ENCODE assay signal across 8 cellular contexts in genomic region chr22:17638432-17639237, GRCh38. TPM values are rescaled to one million over a fixed set of nuclear protein-coding genes. Genes with fewer than 3 reads are reported as not detected.
DNase-seq lines count a peak whose midpoint lies in the region; ATAC-seq and TF ChIP-seq lines count a peak whose summit lies in the region.

Gene BCL2L13 (plus strand): TSS chr22:17638757. CDS start chr22:17655712, 16,955 bp downstream.

- H3K9me3 ChIP-seq in Peyer's patch (no peaks in the 10 kb centered on the region), muscle layer of colon (ENCODE audit: low read length) (no peaks in the 10 kb centered on the region)

- H3K9ac ChIP-seq in muscle layer of colon (ENCODE audit: low read length) = peak within 1 kb of the TSS; percentile 89

- DNase-seq in DMS53 treated with DMSO at 0.1 percent for 48 hours (lab: John Stamatoyannopoulos, UW; ENCODE audit: unreplicated experiment) (peak; percentile 71), KG1 (lab: John Stamatoyannopoulos, UW) (peak; percentile 91), Peyer's patch (peak; percentile 94 to 97 (median 94))
- peak; percentile 91 to 94 for DNase-seq in activated T-cell treated with anti-CD3 and anti-CD28 coated beads, Interleukin-2, amount 50 U/mL, for 48 hours
- peak; percentile 64 to 72 for DNase-seq in stimulated activated CD8-positive, alpha-beta memory T cell treated with anti-CD3 and anti-CD28 coated beads, Interleukin-7, amount 100 ng/mL, for 1 hour (ENCODE audit: low read depth in 2 of 2)

- TF ChIP-seq POLR2A in Peyer's patch (IDR thresholded peaks at IDR 0.05) = peak; percentile 97 to 99

- peak in 2 of 6 experiments; percentile 29 to 32 for TF ChIP-seq CTCF in Peyer's patch (IDR thresholded peaks at IDR 0.05)

- H3K4me3 ChIP-seq in Peyer's patch = peak within 1 kb of the TSS; percentile 61 to 96 (median 72)
- H3K4me3 ChIP-seq in muscle layer of colon (ENCODE audit: low read depth in 1 of 2, low read length in 2 of 2) = peak within 1 kb of the TSS; percentile 75 to 86

- peak within 1 kb of the TSS; percentile 95 to 100 (median 96) for H3K27ac ChIP-seq in Peyer's patch
- H3K27ac ChIP-seq in muscle layer of colon (ENCODE audit: low read depth, low read length) = peak within 1 kb of the TSS; percentile 96

- ATAC-seq in GM21717 (IDR thresholded peaks at IDR 0.05; ENCODE audit: unreplicated experiment) = peak; percentile 95
- ATAC-seq in esophagus mucosa = peak; percentile 95

- no peaks in the 10 kb centered on the region for H3K27me3 ChIP-seq in Peyer's patch
- H3K27me3 ChIP-seq in muscle layer of colon (ENCODE audit: control insufficient read depth in 1 of 2, insufficient read depth in 2 of 2, low read length in 2 of 2) = no peaks in the 10 kb centered on the region

- H3K36me3 ChIP-seq in Peyer's patch = no peaks in the 10 kb centered on the region
- H3K36me3 ChIP-seq in muscle layer of colon (ENCODE audit: insufficient read depth, low read length) = no peaks in the 10 kb centered on the region

- H3K4me1 ChIP-seq in Peyer's patch = peaks cover 0 to 15% (median 4%) of the 10 kb centered on the region in 4 donors
- H3K4me1 ChIP-seq in muscle layer of colon (ENCODE audit: insufficient read depth, low read length) = peaks cover 20% of the 10 kb centered on the region

RNA-seq across cellular contexts. Expression of gene BCL2L13, which starts in this region (rescaled TPM):
- 10 to 100 TPM; 35.2 to 50.1 (median 38.3) TPM for total RNA-seq in Peyer's patch
- total RNA-seq in esophagus mucosa = 34.0 TPM

Comparison
In these comparisons a context has a peak if more than half of its experiments do, and no peak if none do; other contexts are left out.
1. Peak in every context shown above with its lines: DNase-seq, ATAC-seq, H3K4me3 ChIP-seq and H3K27ac ChIP-seq.